19 cellular contexts compared by ENCODE assay signal in the genomic region with DNA sequence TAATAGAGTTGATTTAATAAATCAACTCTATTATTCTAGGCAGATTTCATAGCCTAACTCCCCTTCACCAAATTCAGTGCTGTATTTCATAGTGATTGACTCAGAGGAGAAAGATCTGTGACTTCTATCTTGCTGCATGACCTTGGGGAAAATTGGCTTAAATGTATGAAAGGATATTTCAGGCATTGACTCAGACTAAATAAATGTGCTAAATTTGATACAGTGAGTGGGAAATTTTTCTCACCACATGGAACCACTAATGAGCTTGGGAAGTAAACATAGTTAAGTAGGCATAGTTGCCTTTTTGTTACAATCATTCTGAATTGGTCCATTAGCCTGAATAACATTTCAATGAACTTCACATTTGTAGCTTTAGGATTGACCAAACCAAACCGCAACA.
"Had no signal": no experiment of that assay in that cellular context is flagged by ENCODE, and none has a peak within 500 bp of the region (broad histone marks: within the 10 kb centered on the region; RNA-seq: fewer than 3 reads in every experiment).

No MANE protein-coding gene starts in this region.

- FAIRE-seq: bronchial epithelial cell had no signal

- ATAC-seq: activated CD8-positive, alpha-beta memory T cell treated with anti-CD3 and anti-CD28 coated beads, Interleukin-2, amount 10 ng/mL, durations not matched to agents 7 days and 5 days; activated naive CD4-positive, alpha-beta T cell treated with anti-CD3 and anti-CD28 coated beads, Interleukin-2, amount 50 U/mL, for 72 hours; gastrocnemius medialis; heart right ventricle; natural killer cell treated with Interleukin-12 subunit alpha and Interleukin-12 subunit beta and Interleukin-15 and Interleukin-18, amount 100 ng/mL, for 72 hours had no signal

- DNase-seq: activated CD4-positive, alpha-beta T cell treated with anti-CD3 and anti-CD28 coated beads, Interleukin-2, amount 50 U/mL, for 48 hours; activated CD4-positive, CD25-positive, alpha-beta regulatory T cell treated with anti-CD3 and anti-CD28 coated beads, Interleukin-2, amount 50 U/mL, for 72 hours; activated CD8-positive, alpha-beta memory T cell treated with anti-CD3 and anti-CD28 coated beads, Interleukin-2, amount 10 ng/mL, durations not matched to agents 7 days and 5 days; activated effector memory CD4-positive, alpha-beta T cell treated with anti-CD3 and anti-CD28 coated beads, Interleukin-2, amount 50 U/mL, for 16 hours; activated T-cell treated with anti-CD3 and anti-CD28 coated beads, Interleukin-2, amount 50 U/mL, for 24 hours; amygdala; esophagus squamous epithelium; gastrocnemius medialis; heart right ventricle; kidney; left ventricle myocardium inferior; occipital lobe; sigmoid colon; stimulated activated CD4-positive, alpha-beta T cell treated with anti-CD3 and anti-CD28 coated beads, Interleukin-12 subunit alpha, Interleukin-12 subunit beta, amount 100 ng/mL, for 4 hours; stimulated activated naive CD4-positive, alpha-beta T cell; substantia nigra had no signal
